Comparison of ENCODE assay signal across 1 cellular context in the genomic region with DNA sequence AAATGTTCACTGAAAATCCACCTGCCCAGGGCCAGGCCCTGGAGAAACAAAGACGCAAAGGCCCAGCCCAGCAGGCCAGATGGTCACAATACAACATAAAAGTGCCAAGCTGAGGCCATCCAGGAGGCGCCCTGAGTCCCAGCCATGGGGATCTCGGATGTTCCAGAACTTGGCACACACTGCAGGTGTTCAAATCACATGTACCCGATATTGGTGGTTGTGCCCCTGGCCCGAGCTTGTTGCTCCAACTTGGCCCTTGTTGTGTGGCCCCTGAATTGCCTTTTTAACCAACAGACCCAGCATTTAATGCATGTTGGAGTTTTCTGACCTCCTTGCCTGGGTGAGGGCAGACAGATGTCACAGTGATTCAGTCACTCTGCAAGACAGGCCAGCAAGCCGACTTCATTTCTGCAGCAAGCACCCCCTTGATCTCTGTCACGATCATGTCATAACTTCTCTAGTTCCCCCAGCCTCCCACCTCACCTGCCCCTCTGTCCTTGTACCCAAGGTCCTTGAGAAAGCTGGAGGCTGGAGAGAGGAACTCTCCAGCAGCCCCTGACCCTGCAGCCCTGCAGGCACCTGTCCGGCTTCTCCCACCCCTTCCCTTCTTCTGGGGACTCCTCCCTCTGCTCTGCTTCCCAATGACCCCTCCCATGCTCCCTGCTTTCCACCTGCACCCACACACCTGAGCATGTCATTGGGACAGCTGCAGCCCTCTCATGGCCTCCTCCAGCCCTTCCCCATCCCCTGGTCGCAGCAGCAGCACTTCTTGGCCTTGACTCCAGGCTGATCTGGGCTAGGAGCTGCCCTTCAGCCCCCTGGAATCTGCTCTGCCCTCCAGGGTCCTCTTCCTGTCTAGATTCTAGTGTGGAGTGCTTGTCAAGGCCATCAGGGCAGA.
TF ChIP-seq lines count a peak whose summit lies in the region.

No MANE protein-coding gene starts in this region.

TF ChIP-seq in HepG2, 621 proteins besides CTCF, POLR2A, EP300 and RAD21:
- TF ChIP-seq, protein P1, sequence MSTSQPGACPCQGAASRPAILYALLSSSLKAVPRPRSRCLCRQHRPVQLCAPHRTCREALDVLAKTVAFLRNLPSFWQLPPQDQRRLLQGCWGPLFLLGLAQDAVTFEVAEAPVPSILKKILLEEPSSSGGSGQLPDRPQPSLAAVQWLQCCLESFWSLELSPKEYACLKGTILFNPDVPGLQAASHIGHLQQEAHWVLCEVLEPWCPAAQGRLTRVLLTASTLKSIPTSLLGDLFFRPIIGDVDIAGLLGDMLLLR (CRISPR knock-in tag; IDR thresholded peaks at IDR 0.05): 0 out of 2 replicates have a peak, but pooled peaks have one; percentile 6
- TF ChIP-seq ZFP91 (CRISPR knock-in tag; IDR thresholded peaks at IDR 0.05; ENCODE audit: borderline replicate concordance) (no peak), HIVEP1 (CRISPR knock-in tag; IDR thresholded peaks at IDR 0.05) (0 out of 2 replicates have a peak, but pooled peaks have one; percentile 21)
